Comparison of ENCODE assay signal across 11 cellular contexts in genomic region chr3:13347390-13347966, GRCh38.
A peak's percentile ranks its signal among the peaks of the same experiment; 100 is the strongest.
DNase-seq lines count a peak whose midpoint lies in the region; ATAC-seq and TF ChIP-seq lines count a peak whose summit lies in the region.
"Had no signal": no experiment of that assay in that cellular context is flagged by ENCODE, and none has a peak within 500 bp of the region (broad histone marks: within the 10 kb centered on the region; RNA-seq: fewer than 3 reads in every experiment).

No MANE protein-coding gene starts in this region.

- no peak for TF ChIP-seq POLR2A in stomach (IDR thresholded peaks at IDR 0.05)

- TF ChIP-seq CTCF in stomach (IDR thresholded peaks at IDR 0.05): no peak

- peak overlapping the region; percentile 72 for H3K27ac ChIP-seq in CD4-positive, CD25-positive, alpha-beta regulatory T cell (ENCODE audit: insufficient read depth, low read length, poor library complexity, severe bottlenecking)
- H3K27ac ChIP-seq in HUES6 (ENCODE audit: low read depth, low read length) (peak overlapping the region; percentile 51), stomach (no peak overlapping the region)

- peak overlapping the region; percentile 89 to 97 (median 94) for H3K27ac Mint-ChIP-seq in CD4-positive, CD25-positive, alpha-beta regulatory T cell
- peak overlapping the region; percentile 25 for H3K27ac Mint-ChIP-seq in central memory CD8-positive, alpha-beta T cell (ENCODE audit: low read depth)

- peak overlapping the region in 3 of 4 donors; percentile 43 to 76 (median 49) for H3K4me3 Mint-ChIP-seq in CD4-positive, CD25-positive, alpha-beta regulatory T cell
- H3K4me3 Mint-ChIP-seq in central memory CD8-positive, alpha-beta T cell: peak overlapping the region; percentile 18

- H3K9me3 ChIP-seq in CD4-positive, CD25-positive, alpha-beta regulatory T cell (ENCODE audit: control insufficient read depth in 2 of 2, low read length in 2 of 2): no peaks in the 10 kb centered on the region
- H3K9me3 ChIP-seq in HUES6 (ENCODE audit: control insufficient read depth, insufficient read depth, low read depth, low read length): no peaks in the 10 kb centered on the region
- H3K9me3 ChIP-seq in stomach: no peaks in the 10 kb centered on the region

- H3K4me3 ChIP-seq in CD4-positive, CD25-positive, alpha-beta regulatory T cell (ENCODE audit: low read depth, low read length): peak overlapping the region; percentile 4
- H3K4me3 ChIP-seq in HUES6 (ENCODE audit: low read depth, low read length): peak overlapping the region; percentile 10; the same call in 1 of the 2 replicates
- H3K4me3 ChIP-seq in stomach: no peak overlapping the region

- peaks cover 43% of the 10 kb centered on the region for H3K4me1 ChIP-seq in CD4-positive, CD25-positive, alpha-beta regulatory T cell (ENCODE audit: control insufficient read depth, insufficient read depth, low read length, poor library complexity, severe bottlenecking)
- H3K4me1 ChIP-seq in HUES6 (ENCODE audit: control insufficient read depth, insufficient read depth, low read length): peaks cover 54% of the 10 kb centered on the region
- peaks cover 0 to 9% (median 0%) of the 10 kb centered on the region in 4 donors for H3K4me1 ChIP-seq in stomach

- whole genome bisulfite sequencing in stomach, 5 donors: 75 to 86% (median 81%) methylated on average over 12 to 15 of the region's 15 CpGs

- H3K9ac ChIP-seq in HUES6 (ENCODE audit: low read length): peak overlapping the region; percentile 58

- H3K27me3 ChIP-seq in CD4-positive, CD25-positive, alpha-beta regulatory T cell (ENCODE audit: control insufficient read depth, insufficient read depth, low read length): no peaks in the 10 kb centered on the region
- H3K27me3 ChIP-seq in HUES6 (ENCODE audit: control insufficient read depth, insufficient read depth, low read length) (no peaks in the 10 kb centered on the region), stomach (no peaks in the 10 kb centered on the region)

- peaks cover 15 to 63% (median 34%) of the 10 kb centered on the region in 4 donors for H3K4me1 Mint-ChIP-seq in CD4-positive, CD25-positive, alpha-beta regulatory T cell
- peaks cover 48% of the 10 kb centered on the region for H3K4me1 Mint-ChIP-seq in central memory CD8-positive, alpha-beta T cell

- intact Hi-C loops in stomach (cut with DNase I; ENCODE audit: low total_unique reads): no loop called here

- H3K36me3 Mint-ChIP-seq in CD4-positive, CD25-positive, alpha-beta regulatory T cell: peaks cover 38% of the 10 kb centered on the region
- H3K36me3 Mint-ChIP-seq in central memory CD8-positive, alpha-beta T cell (ENCODE audit: insufficient read depth): peaks cover 49% of the 10 kb centered on the region

- H3K27me3 Mint-ChIP-seq in CD4-positive, CD25-positive, alpha-beta regulatory T cell: no peaks in the 10 kb centered on the region
- no peaks in the 10 kb centered on the region for H3K27me3 Mint-ChIP-seq in central memory CD8-positive, alpha-beta T cell

- ATAC-seq in CD4-positive, CD25-positive, alpha-beta regulatory T cell (ENCODE audit: low read depth in 2 of 2): no peak
- no peak for ATAC-seq in central memory CD8-positive, alpha-beta T cell (replicated peaks; ENCODE audit: extremely low read depth, poor library complexity, severe bottlenecking)
- no peak for ATAC-seq in GM19467 (IDR thresholded peaks at IDR 0.05; ENCODE audit: unreplicated experiment)

- no peak for TF ChIP-seq EP300 in stomach (IDR thresholded peaks at IDR 0.05)

- no peaks in the 10 kb centered on the region for H3K9me3 Mint-ChIP-seq in CD4-positive, CD25-positive, alpha-beta regulatory T cell
- no peaks in the 10 kb centered on the region for H3K9me3 Mint-ChIP-seq in central memory CD8-positive, alpha-beta T cell

- no peak for DNase-seq in CD4-positive, CD25-positive, alpha-beta regulatory T cell
- DNase-seq in central memory CD8-positive, alpha-beta T cell (ENCODE audit: low spot score in 2 of 2): no peak
- peak; percentile 25 for DNase-seq in mucosa of gallbladder (ENCODE audit: low spot score)
- no peak for DNase-seq in GM19240 (ENCODE audit: insufficient read length, low spot score)
- no peak for DNase-seq in NCI-H1105 (lab: John Stamatoyannopoulos, UW)
- no peak for DNase-seq in stomach
- DNase-seq: EL, NCI-H1436, RPMI8226 had no signal

- peaks cover 51% of the 10 kb centered on the region for H3K36me3 ChIP-seq in CD4-positive, CD25-positive, alpha-beta regulatory T cell (ENCODE audit: control insufficient read depth, insufficient read depth, low read length)
- H3K36me3 ChIP-seq in HUES6 (ENCODE audit: control insufficient read depth, insufficient read depth, low read length) (peaks cover 13% of the 10 kb centered on the region), stomach (peaks cover 0 to 68% (median 49%) of the 10 kb centered on the region in 4 donors)

Comparison
In these comparisons a context has a peak if more than half of its experiments do, and no peak if none do; other contexts are left out.
1. H3K27ac ChIP-seq: peak in CD4-positive, CD25-positive, alpha-beta regulatory T cell (single experiment) and HUES6 (single experiment); none in stomach (0 of 5).
2. H3K4me3 ChIP-seq: peak in CD4-positive, CD25-positive, alpha-beta regulatory T cell (single experiment) and HUES6 (single experiment); none in stomach (0 of 4).